ENCODE assay signal across 28 cellular contexts in genomic region chr19:30476997-30477396, GRCh38.
"Had no signal": no experiment of that assay in that cellular context is flagged by ENCODE, and none has a peak within 500 bp of the region (broad histone marks: within the 10 kb centered on the region; RNA-seq: fewer than 3 reads in every experiment).

No MANE protein-coding gene starts in this region.

- H3K27ac ChIP-seq: colonic mucosa, coronary artery, epithelial cell of prostate, esophagus muscularis mucosa, esophagus squamous epithelium, foreskin keratinocyte, gastrocnemius medialis, gastroesophageal sphincter, heart left ventricle, heart right ventricle had no signal

- H3K27me3 ChIP-seq: colonic mucosa, esophagus squamous epithelium, foreskin keratinocyte had no signal

- H3K4me3 ChIP-seq: colonic mucosa, coronary artery, dorsolateral prefrontal cortex, esophagus muscularis mucosa, esophagus squamous epithelium, gastrocnemius medialis, gastroesophageal sphincter, heart left ventricle, heart right ventricle had no signal

- H3K36me3 ChIP-seq: colonic mucosa, esophagus muscularis mucosa, esophagus squamous epithelium, gastrocnemius medialis, gastroesophageal sphincter, heart left ventricle, heart right ventricle had no signal

- H3K9me3 ChIP-seq: colonic mucosa, esophagus squamous epithelium, gastrocnemius medialis had no signal

- H3K4me1 ChIP-seq: colonic mucosa, esophagus muscularis mucosa, esophagus squamous epithelium, foreskin keratinocyte, gastrocnemius medialis, gastroesophageal sphincter had no signal

- FAIRE-seq: colon, endometrium, endothelial cell of umbilical vein, frontal cortex had no signal

- DNase-seq: colonic mucosa; cortex of kidney; dermis blood vessel endothelial cell; dorsolateral prefrontal cortex; effector CD4-positive, alpha-beta T cell; effector CD8-positive, alpha-beta T cell; effector memory CD4-positive, alpha-beta T cell; effector memory CD8-positive, alpha-beta T cell; endodermal cell; erythroblast; esophagus squamous epithelium; foreskin fibroblast; foreskin keratinocyte; foreskin melanocyte; gastrocnemius medialis; glutamatergic neuron; head of caudate nucleus; heart left ventricle; heart right ventricle had no signal

- ATAC-seq: effector memory CD8-positive, alpha-beta T cell; esophagus mucosa; foreskin keratinocyte; gastrocnemius medialis; gastroesophageal sphincter; heart left ventricle; heart right ventricle had no signal
